ENCODE assay signal across 9 cellular contexts in genomic region chr19:44305457-44305856, GRCh38. TPM values are rescaled to one million over a fixed set of nuclear protein-coding genes. Genes with fewer than 3 reads are reported as not detected.
DNase-seq lines count a peak whose midpoint lies in the region; ATAC-seq, FAIRE-seq and TF ChIP-seq lines count a peak whose summit lies in the region.
"Had no signal": no experiment of that assay in that cellular context is flagged by ENCODE, and none has a peak within 500 bp of the region (broad histone marks: within the 10 kb centered on the region; RNA-seq: fewer than 3 reads in every experiment).

No MANE protein-coding gene starts in this region.

- ATAC-seq in activated T-cell treated with anti-CD3 and anti-CD28 coated beads, Interleukin-2, amount 50 U/mL, for 72 hours (replicated peaks in 1 of 2), result no peak
- ATAC-seq in right lobe of liver (no peak), HG03378 (IDR thresholded peaks at IDR 0.05; ENCODE audit: unreplicated experiment) (no peak)

- no peaks in the 10 kb centered on the region for H3K79me2 ChIP-seq in astrocyte (ENCODE audit: insufficient read depth, low read length)

- no peak overlapping the region for H3K9ac ChIP-seq in astrocyte (ENCODE audit: low read length)

- TF ChIP-seq CTCF in astrocyte (IDR thresholded peaks at IDR 0.05; ENCODE audit: insufficient read depth, low read depth, low read length) (no peak), right lobe of liver (IDR thresholded peaks at IDR 0.05) (no peak), suprapubic skin (IDR thresholded peaks at IDR 0.05) (no peak), lower leg skin (IDR thresholded peaks at IDR 0.05) (no peak)

- peak overlapping the region; percentile 91 for H3K4me2 ChIP-seq in astrocyte (ENCODE audit: low read length)

- no peak for DNase-seq in activated T-cell treated with anti-CD3 and anti-CD28 coated beads, Interleukin-2, amount 50 U/mL, for 72 hours
- DNase-seq in activated T-cell treated with anti-CD3 and anti-CD28 coated beads, Interleukin-2, amount 50 U/mL, for 48 hours, result no peak
- DNase-seq in astrocyte (ENCODE audit: low read depth), result no peak
- DNase-seq in right lobe of liver, result no peak
- no peak for DNase-seq in suprapubic skin (ENCODE audit: low spot score in 2 of 2)
- DNase-seq in lower leg skin (ENCODE audit: low spot score in 2 of 2), result no peak
- DNase-seq in islet precursor cell, result no peak

- H3K4me3 ChIP-seq in astrocyte (ENCODE audit: insufficient read depth, low read depth, low read length) (peak overlapping the region; percentile 92), right lobe of liver (peak overlapping the region in 2 of 3 donors; percentile 85 to 94), suprapubic skin (peak overlapping the region; percentile 82), lower leg skin (ENCODE audit: low read depth, poor library complexity, severe bottlenecking) (no peak overlapping the region)

- intact Hi-C loops in right lobe of liver (cut with DNase I) (no loop called here), lower leg skin (cut with DNase I; ENCODE audit: low total_unique reads) (no loop called here)

- WGBS in right lobe of liver (ENCODE audit: insufficient coverage, low coverage, low lambda C conversion rate, missing lambda C conversion rate), result 83% methylated on average over 4 of the region's 4 CpGs
- 87% methylated on average over 4 of the region's 4 CpGs for WGBS in suprapubic skin
- 86 to 96% methylated on average over 4 of the region's 4 CpGs for WGBS in lower leg skin, 2 donors

- TF ChIP-seq POLR2A in right lobe of liver (IDR thresholded peaks at IDR 0.05) (no peak), suprapubic skin (IDR thresholded peaks at IDR 0.05) (no peak), lower leg skin (IDR thresholded peaks at IDR 0.05) (no peak)

- H2AFZ ChIP-seq in astrocyte (ENCODE audit: low read depth, low read length), result peak overlapping the region; percentile 28

- peaks cover 3 to 13% of the 10 kb centered on the region in 2 donors for H3K36me3 Mint-ChIP-seq in activated T-cell treated with anti-CD3 and anti-CD28 coated beads, Interleukin-2, amount 50 U/mL, for 72 hours (ENCODE audit: insufficient read depth in 2 of 2)
- peaks cover 8% of the 10 kb centered on the region for H3K36me3 Mint-ChIP-seq in astrocyte (ENCODE audit: low read depth, unreplicated experiment)

- peaks cover 12% of the 10 kb centered on the region for H3K4me1 Mint-ChIP-seq in activated T-cell treated with anti-CD3 and anti-CD28 coated beads, Interleukin-2, amount 50 U/mL, for 72 hours (ENCODE audit: low read depth)
- H3K4me1 Mint-ChIP-seq in astrocyte (ENCODE audit: low read depth, unreplicated experiment), result peaks cover 3% of the 10 kb centered on the region

- H3K27ac ChIP-seq in astrocyte (ENCODE audit: low read depth, low read length) (no peak overlapping the region), right lobe of liver (no peak overlapping the region), suprapubic skin (no peak overlapping the region)

- H3K4me1 ChIP-seq in astrocyte (ENCODE audit: insufficient read depth, low read length) (no peaks in the 10 kb centered on the region), right lobe of liver (peaks cover 0 to 6% (median 0%) of the 10 kb centered on the region in 4 donors), suprapubic skin (peaks cover 13% of the 10 kb centered on the region)

- H3K27me3 ChIP-seq in astrocyte (ENCODE audit: insufficient read depth, low read length), result no peaks in the 10 kb centered on the region
- no peaks in the 10 kb centered on the region for H3K27me3 ChIP-seq in right lobe of liver
- no peaks in the 10 kb centered on the region for H3K27me3 ChIP-seq in suprapubic skin

- H4K20me1 ChIP-seq in astrocyte (ENCODE audit: insufficient read depth, low read length), result no peaks in the 10 kb centered on the region

- H3K36me3 ChIP-seq in astrocyte (ENCODE audit: insufficient read depth, low read length), result no peaks in the 10 kb centered on the region
- peaks cover 0 to 4% (median under 1%) of the 10 kb centered on the region in 4 donors for H3K36me3 ChIP-seq in right lobe of liver
- H3K36me3 ChIP-seq in suprapubic skin, result peaks cover 16% of the 10 kb centered on the region

- TF ChIP-seq EP300 in suprapubic skin (IDR thresholded peaks at IDR 0.05), result no peak

- no peak for FAIRE-seq in astrocyte (lab: Jason Lieb, UNC)

- no peak overlapping the region for H3K27ac Mint-ChIP-seq in activated T-cell treated with anti-CD3 and anti-CD28 coated beads, Interleukin-2, amount 50 U/mL, for 72 hours
- no peak overlapping the region for H3K27ac Mint-ChIP-seq in astrocyte (ENCODE audit: unreplicated experiment)

- H3K27me3 Mint-ChIP-seq in activated T-cell treated with anti-CD3 and anti-CD28 coated beads, Interleukin-2, amount 50 U/mL, for 72 hours (ENCODE audit: low read depth), result no peaks in the 10 kb centered on the region
- no peaks in the 10 kb centered on the region for H3K27me3 Mint-ChIP-seq in astrocyte (ENCODE audit: low read depth, unreplicated experiment)
- H3K27me3 Mint-ChIP-seq: stimulated activated naive CD8-positive, alpha-beta T cell treated with anti-CD3 and anti-CD28 coated beads, Interleukin-15, amount 100 ng/mL, for 72 hours had no signal

- H3K9me3 ChIP-seq in astrocyte (ENCODE audit: insufficient read depth, low read depth, low read length) (no peaks in the 10 kb centered on the region), right lobe of liver (no peaks in the 10 kb centered on the region), suprapubic skin (no peaks in the 10 kb centered on the region)

- peaks cover 3 to 6% of the 10 kb centered on the region in 2 donors for H3K9me3 Mint-ChIP-seq in activated T-cell treated with anti-CD3 and anti-CD28 coated beads, Interleukin-2, amount 50 U/mL, for 72 hours
- H3K9me3 Mint-ChIP-seq in astrocyte (ENCODE audit: unreplicated experiment), result peaks cover 4% of the 10 kb centered on the region

- peak overlapping the region; percentile 87 to 98 for H3K4me3 Mint-ChIP-seq in activated T-cell treated with anti-CD3 and anti-CD28 coated beads, Interleukin-2, amount 50 U/mL, for 72 hours
- H3K4me3 Mint-ChIP-seq in astrocyte (ENCODE audit: unreplicated experiment), result peak overlapping the region; percentile 92

RNA-seq across cellular contexts. Expression of gene ZNF235, which starts 0.6 kb away (rescaled TPM):
- total RNA-seq in activated T-cell treated with anti-CD3 and anti-CD28 coated beads, Interleukin-2, amount 50 U/mL, for 72 hours, result 1 to 10 TPM; 4.7 to 6.2 TPM
- total RNA-seq in astrocyte (4.8 and 6.4 TPM in 2 replicates), right lobe of liver (1 to 10 TPM; 1.3 to 2.7 (median 1.9) TPM), suprapubic skin (10 to 100 TPM in 1 of 4 donors, 1 to 10 TPM in 3; 2.1 to 11.8 (median 7.0) TPM), lower leg skin (1 to 10 TPM; 3.6 to 4.5 (median 4.1) TPM)

RNA-seq across cellular contexts. Expression of gene ZNF233, which starts 45.8 kb away (rescaled TPM):
- under 1 TPM; 0.28 to 0.38 TPM for total RNA-seq in activated T-cell treated with anti-CD3 and anti-CD28 coated beads, Interleukin-2, amount 50 U/mL, for 72 hours
- total RNA-seq in astrocyte (2.1 and 2.7 TPM in 2 replicates), right lobe of liver (not detected), suprapubic skin (under 1 TPM in 2 of 4 donors, not detected in 2; 0.24 to 0.38 TPM), lower leg skin (1 to 10 TPM in 1 of 4 donors, under 1 TPM in 1, not detected in 2; 0.06 to 1.4 TPM)

RNA-seq across cellular contexts. Expression of gene ZNF112, which starts 51.0 kb away (rescaled TPM):
- total RNA-seq in activated T-cell treated with anti-CD3 and anti-CD28 coated beads, Interleukin-2, amount 50 U/mL, for 72 hours, result under 1 TPM in 1 of 2 donors, not detected in 1; 0.07 TPM
- total RNA-seq in astrocyte, result 4.1 and 4.4 TPM in 2 replicates
- 1 to 10 TPM in 4 of 6 experiments, under 1 TPM in 2; 0.86 to 1.7 (median 1.1) TPM for total RNA-seq in right lobe of liver
- 1 to 10 TPM; 1.6 to 7.0 (median 3.5) TPM for total RNA-seq in suprapubic skin
- 1 to 10 TPM; 3.0 to 4.4 (median 3.9) TPM for total RNA-seq in lower leg skin
